Comparison of ENCODE assay signal across 8 cellular contexts in genomic region chr1:155050560-155051341, GRCh38. TPM values are rescaled to one million over a fixed set of nuclear protein-coding genes. Genes with fewer than 3 reads are reported as not detected.
DNase-seq lines count a peak whose midpoint lies in the region; ATAC-seq and TF ChIP-seq lines count a peak whose summit lies in the region.

Gene ADAM15 (plus strand): TSS chr1:155051316. CDS start chr1:155051387, 71 bp downstream.

- no peaks in the 10 kb centered on the region for H3K9me3 Mint-ChIP-seq in activated CD8-positive, alpha-beta memory T cell treated with anti-CD3 and anti-CD28 coated beads, Interleukin-2, amount 10 ng/mL, durations not matched to agents 7 days and 5 days (ENCODE audit: low read depth)
- H3K9me3 Mint-ChIP-seq in endodermal cell: no peaks in the 10 kb centered on the region

- ATAC-seq in GM19025 (IDR thresholded peaks at IDR 0.05; ENCODE audit: low read depth, unreplicated experiment) (peak; percentile 67), HG03442 (IDR thresholded peaks at IDR 0.05; ENCODE audit: unreplicated experiment) (peak; percentile 57)
- ATAC-seq in activated CD8-positive, alpha-beta memory T cell treated with anti-CD3 and anti-CD28 coated beads, Interleukin-2, amount 10 ng/mL, durations not matched to agents 7 days and 5 days: peak; percentile 90

- no peak within 1 kb of the TSS for H3K9ac ChIP-seq in endodermal cell (ENCODE audit: extremely low read depth, low read length, poor library complexity, severe bottlenecking)

- H3K4me1 ChIP-seq in endodermal cell (ENCODE audit: control insufficient read depth, insufficient read depth, low read length) (no peaks in the 10 kb centered on the region), mesodermal cell (ENCODE audit: control insufficient read depth, insufficient read depth, low read length, poor library complexity, severe bottlenecking) (peaks cover 32% of the 10 kb centered on the region)

- peak; percentile 75 for TF ChIP-seq CTCF in AG10803 (conservative IDR thresholded peaks at IDR 0.05; ENCODE audit: low read length)
- peak; percentile 99 for TF ChIP-seq CTCF in endodermal cell (conservative IDR thresholded peaks at IDR 0.05)

- no peaks in the 10 kb centered on the region for H3K36me3 ChIP-seq in endodermal cell (ENCODE audit: control insufficient read depth, insufficient read depth, low read length)
- H3K36me3 ChIP-seq in mesodermal cell (ENCODE audit: control insufficient read depth, insufficient read depth, low read length): peaks cover 4% of the 10 kb centered on the region

- DNase-seq in AG10803 (ENCODE audit: low read depth) (peak; percentile 60), NOMO-1 (lab: John Stamatoyannopoulos, UW; ENCODE audit: unreplicated experiment in 2 of 2) (peak; percentile 69 to 93), endodermal cell (peak; percentile 95)
- DNase-seq in activated CD8-positive, alpha-beta memory T cell treated with anti-CD3 and anti-CD28 coated beads, Interleukin-2, amount 10 ng/mL, durations not matched to agents 7 days and 5 days: peak; percentile 83
- peak; percentile 46 to 70 for DNase-seq in stimulated activated CD8-positive, alpha-beta memory T cell treated with anti-CD3 and anti-CD28 coated beads, Interleukin-15, amount 100 ng/mL, for 4 hours (ENCODE audit: low read depth in 2 of 2)

- no peaks in the 10 kb centered on the region for H3K27me3 Mint-ChIP-seq in activated CD8-positive, alpha-beta memory T cell treated with anti-CD3 and anti-CD28 coated beads, Interleukin-2, amount 10 ng/mL, durations not matched to agents 7 days and 5 days
- peaks cover 21% of the 10 kb centered on the region for H3K27me3 Mint-ChIP-seq in endodermal cell (ENCODE audit: insufficient read depth)

- CTCF ChIA-PET in activated CD8-positive, alpha-beta memory T cell treated with anti-CD3 and anti-CD28 coated beads, Interleukin-2, amount 10 ng/mL, durations not matched to agents 7 days and 5 days (lab: Charles Lee): interaction anchor here (0.6 to 25.7 kb wide), 39 partner anchors 5 to 665 kb away, joined by 3 to 328 read pairs (median 4); partner anchors contain the start of genes ADAM15, CKS1B, EFNA3 and EFNA4

- peak within 1 kb of the TSS; percentile 79 for H3K4me3 Mint-ChIP-seq in activated CD8-positive, alpha-beta memory T cell treated with anti-CD3 and anti-CD28 coated beads, Interleukin-2, amount 10 ng/mL, durations not matched to agents 7 days and 5 days
- peak within 1 kb of the TSS; percentile 63 for H3K4me3 Mint-ChIP-seq in endodermal cell

- H3K27ac ChIP-seq in endodermal cell (ENCODE audit: low read depth, low read length) (peak within 1 kb of the TSS; percentile 81), mesodermal cell (ENCODE audit: low read depth, low read length, severe bottlenecking) (peak within 1 kb of the TSS; percentile 86)

- H3K9me3 ChIP-seq in endodermal cell (ENCODE audit: control insufficient read depth, low read length) (no peaks in the 10 kb centered on the region), mesodermal cell (ENCODE audit: control insufficient read depth, low read length) (no peaks in the 10 kb centered on the region)

- H3K4me3 ChIP-seq in AG10803 (ENCODE audit: low read length) (peak within 1 kb of the TSS; percentile 76), endodermal cell (ENCODE audit: low read length) (peak within 1 kb of the TSS; percentile 87), mesodermal cell (ENCODE audit: extremely low read depth, insufficient read depth, low read length, poor library complexity, severe bottlenecking) (peak within 1 kb of the TSS; percentile 61)

- 0 to 1% methylated on average over 20 to 99 of the region's 99 CpGs for WGBS in endodermal cell (ENCODE audit: insufficient coverage in 1 of 2, insufficient read length in 1 of 2), 2 experiments
- whole genome bisulfite sequencing in mesodermal cell (ENCODE audit: insufficient coverage in 2 of 2), 2 experiments: 0 to 1% methylated on average over 62 to 75 of the region's 99 CpGs

- H3K4me1 Mint-ChIP-seq in activated CD8-positive, alpha-beta memory T cell treated with anti-CD3 and anti-CD28 coated beads, Interleukin-2, amount 10 ng/mL, durations not matched to agents 7 days and 5 days: peaks cover 28% of the 10 kb centered on the region
- peaks cover 9% of the 10 kb centered on the region for H3K4me1 Mint-ChIP-seq in endodermal cell

- peak within 1 kb of the TSS; percentile 78 for H3K27ac Mint-ChIP-seq in activated CD8-positive, alpha-beta memory T cell treated with anti-CD3 and anti-CD28 coated beads, Interleukin-2, amount 10 ng/mL, durations not matched to agents 7 days and 5 days
- H3K27ac Mint-ChIP-seq in endodermal cell: peak within 1 kb of the TSS; percentile 83

- H3K36me3 Mint-ChIP-seq in activated CD8-positive, alpha-beta memory T cell treated with anti-CD3 and anti-CD28 coated beads, Interleukin-2, amount 10 ng/mL, durations not matched to agents 7 days and 5 days: no peaks in the 10 kb centered on the region
- no peaks in the 10 kb centered on the region for H3K36me3 Mint-ChIP-seq in endodermal cell (ENCODE audit: low read depth)

- H3K27me3 ChIP-seq in endodermal cell (ENCODE audit: control insufficient read depth, insufficient read depth, low read length, poor library complexity, severe bottlenecking): peaks cover 28% of the 10 kb centered on the region

RNA-seq across cellular contexts. Expression of gene ADAM15, which starts in this region (rescaled TPM):
- total RNA-seq in activated CD8-positive, alpha-beta memory T cell treated with anti-CD3 and anti-CD28 coated beads, Interleukin-2, amount 10 ng/mL, durations not matched to agents 7 days and 5 days: 10 to 100 TPM; 41.7 to 47.5 TPM
- 10 to 100 TPM; 13.4 to 16.5 TPM for total RNA-seq in endodermal cell
- 26.5 TPM for polyA plus RNA-seq in endodermal cell (2013, experiment 1 of 2)
- 27.3 TPM for polyA plus RNA-seq in endodermal cell (2013, experiment 2 of 2)
- 46.4 TPM for polyA plus RNA-seq in mesodermal cell (2013, experiment 1 of 2)
- 36.3 TPM for polyA plus RNA-seq in mesodermal cell (2013, experiment 2 of 2)

Comparison
In these comparisons a context has a peak if more than half of its experiments do, and no peak if none do; other contexts are left out.
1. Peak in every context shown above with its lines: DNase-seq, ATAC-seq, H3K4me3 ChIP-seq and H3K27ac ChIP-seq.